In genomic region chr19:47239152-47239551, GRCh38 we compare ENCODE assay signal across 7 cellular contexts. TPM values are rescaled to one million over a fixed set of nuclear protein-coding genes. Genes with fewer than 3 reads are reported as not detected.
DNase-seq lines count a peak whose midpoint lies in the region; TF ChIP-seq lines count a peak whose summit lies in the region.

No MANE protein-coding gene starts in this region.

- peak overlapping the region; percentile 52 for H3K4me2 ChIP-seq in fibroblast of lung (ENCODE audit: extremely low read depth, insufficient read depth, low read length)

- H3K4me1 ChIP-seq in fibroblast of lung (ENCODE audit: control insufficient read depth, extremely low read depth, insufficient read depth, low read length): peaks cover 14% of the 10 kb centered on the region

- H3K27me3 ChIP-seq in GM06990 (replicated peaks; ENCODE audit: control insufficient read depth, insufficient read depth, low read length): no peaks in the 10 kb centered on the region; the same call in 1 of the 2 replicates
- H3K27me3 ChIP-seq in fibroblast of lung (ENCODE audit: control insufficient read depth, insufficient read depth, low read length): no peaks in the 10 kb centered on the region

- no peaks in the 10 kb centered on the region for H3K9me3 ChIP-seq in fibroblast of lung (ENCODE audit: control insufficient read depth, insufficient read depth, low read depth, low read length)

- no peaks in the 10 kb centered on the region for H3K79me2 ChIP-seq in fibroblast of lung (ENCODE audit: control insufficient read depth, insufficient read depth, low read length)

- H3K4me3 ChIP-seq in GM06990 (replicated peaks; ENCODE audit: low read depth, low read length) (peak overlapping the region; percentile 5), fibroblast of lung (replicated peaks in 1 of 4; ENCODE audit: control extremely low read depth in 1 of 4, insufficient read depth in 1 of 4, low read depth in 3 of 4, low read length in 4 of 4) (peak overlapping the region in 2 of 4 experiments; percentile 26 to 46), retinal pigment epithelial cell (ENCODE audit: low read length) (peak overlapping the region; percentile 50)

- no peak overlapping the region for H3K9ac ChIP-seq in fibroblast of lung (ENCODE audit: insufficient read depth, low read length)

- H3K36me3 ChIP-seq in GM06990 (ENCODE audit: control insufficient read depth, insufficient read depth, low read length): no peaks in the 10 kb centered on the region
- H3K36me3 ChIP-seq in fibroblast of lung (ENCODE audit: control insufficient read depth, insufficient read depth, low read length): no peaks in the 10 kb centered on the region

- H2AFZ ChIP-seq in fibroblast of lung (ENCODE audit: low read length): peak overlapping the region; percentile 19

- no peak for DNase-seq in GM06990 (ENCODE audit: extremely low read depth, insufficient read length)
- DNase-seq in NCI-H69 (lab: John Stamatoyannopoulos, UW): peak; percentile 68
- peak in 1 of 2 donors; percentile 20 for DNase-seq in fibroblast of lung (ENCODE audit: low read depth in 2 of 2)
- no peak for DNase-seq in retinal pigment epithelial cell (ENCODE audit: low read depth)
- no peak for DNase-seq in H4 (ENCODE audit: low spot score)
- no peak for DNase-seq in mucosa of gallbladder (ENCODE audit: low spot score)
- DNase-seq in middle frontal gyrus (ENCODE audit: extremely low spot score, low spot score): no peak

- TF ChIP-seq CTCF in GM06990 (IDR thresholded peaks at IDR 0.05; ENCODE audit: insufficient read depth, low read length, poor library complexity, severe bottlenecking): no peak
- TF ChIP-seq CTCF in fibroblast of lung (conservative IDR thresholded peaks at IDR 0.05 in 1 of 2, IDR thresholded peaks at IDR 0.05 in 1 of 2; ENCODE audit: low read depth in 1 of 2, low read length in 2 of 2): no peak
- TF ChIP-seq CTCF in retinal pigment epithelial cell (conservative IDR thresholded peaks at IDR 0.05; ENCODE audit: low read depth, low read length): no peak

- H4K20me1 ChIP-seq in fibroblast of lung (ENCODE audit: control insufficient read depth, extremely low read depth, insufficient read depth, low read length): no peaks in the 10 kb centered on the region

- no peak overlapping the region for H3K27ac ChIP-seq in fibroblast of lung (ENCODE audit: insufficient read depth, low read length)

RNA-seq across cellular contexts. Expression of gene BBC3, which starts 8.2 kb away (rescaled TPM):
- total RNA-seq in fibroblast of lung (37.7 and 38.3 TPM in 2 replicates), mucosa of gallbladder (11.2 TPM)
- 1.4 and 2.4 TPM in 2 replicates for polyA plus RNA-seq in fibroblast of lung
- 6.2 and 8.5 TPM in 2 replicates for polyA plus RNA-seq in fibroblast of lung (2012)
- 2.6 and 3.8 TPM in 2 replicates for polyA minus RNA-seq in fibroblast of lung (ENCODE audit: low replicate concordance)
- total RNA-seq in H4 (2014; rRNA removed; shearing (Covaris generic)): 3.3 and 3.7 TPM in 2 replicates

RNA-seq across cellular contexts. Expression of gene CCDC9, which starts 17.2 kb away (rescaled TPM):
- total RNA-seq in fibroblast of lung (8.0 and 8.1 TPM in 2 replicates), mucosa of gallbladder (32.5 TPM)
- polyA plus RNA-seq in fibroblast of lung: 5.4 and 7.2 TPM in 2 replicates
- polyA plus RNA-seq in fibroblast of lung (2012): 20.0 and 24.8 TPM in 2 replicates
- 2.1 and 29.6 TPM in 2 replicates for polyA minus RNA-seq in fibroblast of lung (ENCODE audit: low replicate concordance)
- 3.4 and 3.6 TPM in 2 replicates for total RNA-seq in H4 (2014; rRNA removed; shearing (Covaris generic))

RNA-seq across cellular contexts. Expression of gene INAFM1, which starts 35.5 kb away (rescaled TPM):
- total RNA-seq in fibroblast of lung (1.8 and 3.6 TPM in 2 replicates), mucosa of gallbladder (33.5 TPM)
- polyA plus RNA-seq in fibroblast of lung: 1.9 and 2.0 TPM in 2 replicates
- 17.9 and 20.4 TPM in 2 replicates for polyA plus RNA-seq in fibroblast of lung (2012)
- polyA minus RNA-seq in fibroblast of lung (ENCODE audit: low replicate concordance): 2.7 and 5.7 TPM in 2 replicates
- total RNA-seq in H4 (2014; rRNA removed; shearing (Covaris generic)): 5.7 and 7.2 TPM in 2 replicates
